18 cellular contexts compared by ENCODE assay signal in genomic region chr3:44987318-44987717, GRCh38. TPM values are rescaled to one million over a fixed set of nuclear protein-coding genes. Genes with fewer than 3 reads are reported as not detected.
DNase-seq lines count a peak whose midpoint lies in the region; ATAC-seq and TF ChIP-seq lines count a peak whose summit lies in the region.
"Had no signal": no experiment of that assay in that cellular context is flagged by ENCODE, and none has a peak within 500 bp of the region (broad histone marks: within the 10 kb centered on the region; RNA-seq: fewer than 3 reads in every experiment).

No MANE protein-coding gene starts in this region.

- POLR2A ChIA-PET in Panc1 (lab: Charles Lee): no interaction called here

- H3K4me1 Mint-ChIP-seq in stimulated activated effector memory CD8-positive, alpha-beta T cell treated with anti-CD3 and anti-CD28 coated beads, Interleukin-12 subunit alpha, Interleukin-12 subunit beta, amount 100 ng/mL, for 72 hours: peaks cover 57% of the 10 kb centered on the region
- peaks cover 18% of the 10 kb centered on the region for H3K4me1 Mint-ChIP-seq in mesothelial cell of epicardium

- no peak for ATAC-seq in Panc1
- no peak for ATAC-seq in stimulated activated effector memory CD8-positive, alpha-beta T cell treated with anti-CD3 and anti-CD28 coated beads, Interleukin-12 subunit alpha, Interleukin-12 subunit beta, amount 100 ng/mL, for 72 hours
- no peak for ATAC-seq in HG02870 (IDR thresholded peaks at IDR 0.05; ENCODE audit: unreplicated experiment)

- BruUV-seq in Panc1 (replicated peaks; lab: Mats Ljungman, UMichigan): TSS peak; percentile 29

- H3K27ac Mint-ChIP-seq in stimulated activated effector memory CD8-positive, alpha-beta T cell treated with anti-CD3 and anti-CD28 coated beads, Interleukin-12 subunit alpha, Interleukin-12 subunit beta, amount 100 ng/mL, for 72 hours: peak overlapping the region; percentile 63
- no peak overlapping the region for H3K27ac Mint-ChIP-seq in mesothelial cell of epicardium
- H3K27ac Mint-ChIP-seq: H9 had no signal

- H3K4me1 ChIP-seq in Panc1 (ENCODE audit: control insufficient read depth, insufficient read depth, low read length): no peaks in the 10 kb centered on the region

- H3K4me3 Mint-ChIP-seq in stimulated activated effector memory CD8-positive, alpha-beta T cell treated with anti-CD3 and anti-CD28 coated beads, Interleukin-12 subunit alpha, Interleukin-12 subunit beta, amount 100 ng/mL, for 72 hours: no peak overlapping the region
- H3K4me3 Mint-ChIP-seq in mesothelial cell of epicardium: no peak overlapping the region
- H3K4me3 Mint-ChIP-seq: H9 had no signal

- no peaks in the 10 kb centered on the region; the same call in 1 of the 2 replicates for H3K36me3 ChIP-seq in Panc1 (ENCODE audit: control insufficient read depth, insufficient read depth, low read length)

- intact Hi-C loops in Panc1 (cut with micrococcal nuclease; ENCODE audit: unreplicated experiment): no loop called here

- H3K36me3 Mint-ChIP-seq in stimulated activated effector memory CD8-positive, alpha-beta T cell treated with anti-CD3 and anti-CD28 coated beads, Interleukin-12 subunit alpha, Interleukin-12 subunit beta, amount 100 ng/mL, for 72 hours: peaks cover 37% of the 10 kb centered on the region
- H3K36me3 Mint-ChIP-seq in mesothelial cell of epicardium: peaks cover 16% of the 10 kb centered on the region

- H3K27ac ChIP-seq in Panc1 (ENCODE audit: low read length): no peak overlapping the region
- H3K27ac ChIP-seq: GM23248 had no signal

- H3K27me3 Mint-ChIP-seq in mesothelial cell of epicardium (ENCODE audit: low read depth): no peaks in the 10 kb centered on the region

- H3K4me3 ChIP-seq in Panc1 (ENCODE audit: low read depth in 2 of 2, low read length in 2 of 2): no peak overlapping the region
- H3K4me3 ChIP-seq: GM23248 had no signal

- CTCF ChIA-PET in Panc1 (lab: Charles Lee): no interaction called here

- TF ChIP-seq CTCF in Panc1 (IDR thresholded peaks at IDR 0.05) (no peak), mesothelial cell of epicardium (IDR thresholded peaks at IDR 0.05; ENCODE audit: unreplicated experiment) (no peak)

- peak; percentile 21 for DNase-seq in activated CD8-positive, alpha-beta memory T cell treated with anti-CD3 and anti-CD28 coated beads for 24 hours
- DNase-seq in activated CD8-positive, alpha-beta memory T cell treated with anti-CD3 and anti-CD28 coated beads, Interleukin-2, amount 50 U/mL, for 48 hours: no peak
- DNase-seq in Panc1 (ENCODE audit: low read depth, low spot score): no peak
- peak; percentile 39 for DNase-seq in astrocyte of the hippocampus (ENCODE audit: low read depth, low spot score)
- no peak for DNase-seq in stimulated activated effector memory CD8-positive, alpha-beta T cell treated with anti-CD3 and anti-CD28 coated beads, Interleukin-12 subunit alpha, Interleukin-12 subunit beta, amount 100 ng/mL, for 72 hours (ENCODE audit: low spot score in 2 of 2)
- DNase-seq in mesothelial cell of epicardium (ENCODE audit: low spot score in 2 of 2, unreplicated experiment in 2 of 2): no peak
- no peak for DNase-seq in islet precursor cell
- DNase-seq: 8988T, H9, NCI-H1105 treated with DMSO at 0.1 percent for 48 hours, NCI-H146, NCI-H1930, NCI-H2107, NCI-H446, NCI-H524 treated with DMSO at 0.1 percent for 48 hours, NCI-H774 had no signal

- H3K9me3 Mint-ChIP-seq in stimulated activated effector memory CD8-positive, alpha-beta T cell treated with anti-CD3 and anti-CD28 coated beads, Interleukin-12 subunit alpha, Interleukin-12 subunit beta, amount 100 ng/mL, for 72 hours: no peaks in the 10 kb centered on the region
- H3K9me3 Mint-ChIP-seq in mesothelial cell of epicardium: no peaks in the 10 kb centered on the region

- in situ Hi-C loops in Panc1 (cut with HindIII; ENCODE audit: low pct_unique_long_range_greater_than_20kb, low sequenced_read_pairs): no loop called here

- no peaks in the 10 kb centered on the region for H3K9me3 ChIP-seq in Panc1 (ENCODE audit: control insufficient read depth, insufficient read depth, low read depth, low read length)

- no peaks in the 10 kb centered on the region for H3K27me3 ChIP-seq in Panc1 (ENCODE audit: control insufficient read depth, insufficient read depth, low read length)

RNA-seq across cellular contexts. Expression of gene EXOSC7, which starts 11.3 kb away (rescaled TPM):
- total RNA-seq in Panc1 (2021; ENCODE audit: unreplicated experiment) (38.4 TPM), mesothelial cell of epicardium (53.6 TPM in 3 replicates)
- 69.9 TPM for polyA plus RNA-seq in Panc1 (2012; ENCODE audit: insufficient read length)

RNA-seq across cellular contexts. Expression of gene ZDHHC3, which starts 11.3 kb away (rescaled TPM):
- total RNA-seq in Panc1 (2021; ENCODE audit: unreplicated experiment) (49.5 TPM), mesothelial cell of epicardium (63.7 to 74.5 TPM (median 64.8 TPM) in 3 replicates)
- polyA plus RNA-seq in Panc1 (2012; ENCODE audit: insufficient read length): 42.3 TPM

RNA-seq across cellular contexts. Expression of gene CLEC3B, which starts 38.8 kb away (rescaled TPM):
- not detected for total RNA-seq in Panc1 (2021; ENCODE audit: unreplicated experiment)
- not detected for polyA plus RNA-seq in Panc1 (2012; ENCODE audit: insufficient read length)
- 0.60 to 1.2 TPM (median 0.66 TPM) in 3 replicates for total RNA-seq in mesothelial cell of epicardium
- total RNA-seq: H9 had no signal

Comparison
In these comparisons a context has a peak if more than half of its experiments do, and no peak if none do; other contexts are left out.
1. DNase-seq: peak in activated CD8-positive, alpha-beta memory T cell treated with anti-CD3 and anti-CD28 coated beads for 24 hours (single experiment) and astrocyte of the hippocampus (single experiment); none in activated CD8-positive, alpha-beta memory T cell treated with anti-CD3 and anti-CD28 coated beads, Interleukin-2, amount 50 U/mL, for 48 hours (single experiment), Panc1 (single experiment), stimulated activated effector memory CD8-positive, alpha-beta T cell treated with anti-CD3 and anti-CD28 coated beads, Interleukin-12 subunit alpha, Interleukin-12 subunit beta, amount 100 ng/mL, for 72 hours (0 of 2), mesothelial cell of epicardium (0 of 2) and islet precursor cell (single experiment).